Comparison of ENCODE assay signal across 26 cellular contexts in the genomic region with DNA sequence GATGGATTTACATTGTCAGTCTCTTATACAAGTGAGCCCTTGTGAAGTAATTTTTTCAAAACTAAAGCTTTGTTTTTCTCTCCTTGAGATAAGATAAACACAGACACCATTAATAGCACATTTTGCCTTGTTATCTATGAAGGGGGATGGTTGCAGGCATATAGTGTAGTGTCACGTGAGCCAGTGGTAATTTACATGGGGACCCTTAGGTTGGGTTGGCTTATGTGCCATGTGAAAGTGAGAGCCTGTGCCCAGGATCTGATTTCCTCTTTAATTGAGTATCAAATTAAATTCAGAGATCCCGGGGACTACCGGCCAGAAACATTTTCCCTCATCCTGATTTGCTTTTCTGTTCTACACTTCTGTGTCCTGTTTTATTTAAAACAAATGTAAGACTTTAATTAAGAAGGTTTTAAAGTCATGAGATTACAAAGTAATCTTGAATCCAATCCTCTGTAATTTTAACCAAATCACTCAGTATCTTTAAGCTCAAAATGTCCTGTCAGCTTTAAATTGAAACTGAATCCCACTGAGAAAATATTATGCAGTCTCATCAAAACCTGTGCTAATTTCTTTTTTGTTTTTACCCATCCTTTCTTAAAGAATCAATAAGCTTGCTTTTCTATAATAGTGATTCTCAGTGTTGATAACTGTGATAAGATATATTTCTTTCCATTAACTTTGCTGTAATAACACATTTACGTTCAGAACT.
"Had no signal": no experiment of that assay in that cellular context is flagged by ENCODE, and none has a peak within 500 bp of the region (broad histone marks: within the 10 kb centered on the region; RNA-seq: fewer than 3 reads in every experiment).

No MANE protein-coding gene starts in this region.

- ATAC-seq: activated CD4-positive, CD25-positive, alpha-beta regulatory T cell treated with anti-CD3 and anti-CD28 coated beads, Interleukin-2, amount 50 U/mL, for 24 hours; activated CD8-positive, alpha-beta T cell treated with anti-CD3 and anti-CD28 coated beads for 36 hours; activated T-cell treated with anti-CD3 and anti-CD28 coated beads, Interleukin-2, amount 50 U/mL, for 72 hours; Panc1; Right ventricle myocardium inferior had no signal

- H3K27me3 ChIP-seq: brain microvascular endothelial cell, MG63 had no signal

- H3K27me3 Mint-ChIP-seq: activated CD8-positive, alpha-beta T cell treated with anti-CD3 and anti-CD28 coated beads for 36 hours; activated naive CD4-positive, alpha-beta T cell treated with anti-CD3 and anti-CD28 coated beads, Interleukin-2, amount 10 ng/mL, durations not matched to agents 7 days and 5 days; activated naive CD8-positive, alpha-beta T cell treated with anti-CD3 and anti-CD28 coated beads for 36 hours had no signal

- H3K4me1 Mint-ChIP-seq: activated naive CD4-positive, alpha-beta T cell treated with anti-CD3 and anti-CD28 coated beads, Interleukin-2, amount 10 ng/mL, durations not matched to agents 7 days and 5 days; activated naive CD8-positive, alpha-beta T cell treated with anti-CD3 and anti-CD28 coated beads for 36 hours had no signal

- H3K4me3 Mint-ChIP-seq: activated CD8-positive, alpha-beta T cell treated with anti-CD3 and anti-CD28 coated beads for 36 hours; activated naive CD4-positive, alpha-beta T cell treated with anti-CD3 and anti-CD28 coated beads, Interleukin-2, amount 10 ng/mL, durations not matched to agents 7 days and 5 days; activated naive CD8-positive, alpha-beta T cell treated with anti-CD3 and anti-CD28 coated beads for 36 hours; activated T-cell treated with anti-CD3 and anti-CD28 coated beads, Interleukin-2, amount 50 U/mL, for 72 hours; T-helper 1 cell treated with Interleukin-12 subunit alpha and Interleukin-12 subunit beta and Interleukin-4 antibody, amounts not matched to agents 30 μg/mL and 1 μg/mL, for 36 hours had no signal

- H3K27ac ChIP-seq: brain microvascular endothelial cell had no signal

- H3K4me3 ChIP-seq: MG63 had no signal

- DNase-seq: activated CD4-positive, alpha-beta T cell treated with anti-CD3 and anti-CD28 coated beads for 4 hours; activated CD8-positive, alpha-beta memory T cell treated with anti-CD3 and anti-CD28 coated beads, Interleukin-2, amount 50 U/mL, for 4 hours; activated CD8-positive, alpha-beta T cell treated with anti-CD3 and anti-CD28 coated beads for 36 hours; activated gamma-delta T cell treated with Interleukin-2 at 50 U/mL for 16 hours; activated naive CD4-positive, alpha-beta T cell treated with anti-CD3 and anti-CD28 coated beads, Interleukin-2, amount 10 ng/mL, durations not matched to agents 7 days and 5 days; activated naive CD8-positive, alpha-beta T cell treated with anti-CD3 and anti-CD28 coated beads for 36 hours; activated T-cell treated with anti-CD3 and anti-CD28 coated beads, Interleukin-2, amount 50 U/mL, for 72 hours; brain microvascular endothelial cell; cerebellar nuclear complex; MG63; MV-4-11; NCI-H1092 treated with DMSO at 0.1 percent for 48 hours; NCI-H1417 treated with DMSO at 0.1 percent for 48 hours; NCI-H1694 treated with DMSO at 0.1 percent for 48 hours; NCI-H2029 treated with DMSO at 0.1 percent for 48 hours; NCI-H345; NCI-H510A treated with DMSO at 0.1 percent for 48 hours; NCI-H69; NK-92 treated with Interleukin-12 subunit alpha and Interleukin-12 subunit beta, amount 100 ng/mL, for 24 hours; OCI-M1; RPMI8226 had no signal

- H3K9me3 Mint-ChIP-seq: activated CD8-positive, alpha-beta T cell treated with anti-CD3 and anti-CD28 coated beads for 36 hours; activated naive CD4-positive, alpha-beta T cell treated with anti-CD3 and anti-CD28 coated beads, Interleukin-2, amount 10 ng/mL, durations not matched to agents 7 days and 5 days; activated naive CD8-positive, alpha-beta T cell treated with anti-CD3 and anti-CD28 coated beads for 36 hours; activated T-helper 2 cell treated with anti-CD3 and anti-CD28 coated beads, Interferon-gamma antibody, Interleukin-2, Interleukin-4, amounts not matched to agents 10 μg/mL and 5 μg/mL and 100 μg/mL, durations not matched to agents 14 hours and 24 hours and 36 hours; T-helper 1 cell treated with Interleukin-12 subunit alpha and Interleukin-12 subunit beta and Interleukin-4 antibody, amounts not matched to agents 30 μg/mL and 1 μg/mL, for 36 hours had no signal

- H3K27ac Mint-ChIP-seq: activated CD8-positive, alpha-beta T cell treated with anti-CD3 and anti-CD28 coated beads for 36 hours; activated naive CD4-positive, alpha-beta T cell treated with anti-CD3 and anti-CD28 coated beads, Interleukin-2, amount 10 ng/mL, durations not matched to agents 7 days and 5 days; activated naive CD8-positive, alpha-beta T cell treated with anti-CD3 and anti-CD28 coated beads for 36 hours; activated T-cell treated with anti-CD3 and anti-CD28 coated beads, Interleukin-2, amount 50 U/mL, for 72 hours; activated T-helper 2 cell treated with anti-CD3 and anti-CD28 coated beads, Interferon-gamma antibody, Interleukin-2, Interleukin-4, amounts not matched to agents 10 μg/mL and 5 μg/mL and 100 μg/mL, durations not matched to agents 14 hours and 24 hours and 36 hours; T-helper 1 cell treated with Interleukin-12 subunit alpha and Interleukin-12 subunit beta and Interleukin-4 antibody, amounts not matched to agents 30 μg/mL and 1 μg/mL, for 36 hours had no signal

- H3K9me3 ChIP-seq: MG63 had no signal

- H3K36me3 ChIP-seq: brain microvascular endothelial cell, MG63 had no signal

- H3K36me3 Mint-ChIP-seq: activated naive CD4-positive, alpha-beta T cell treated with anti-CD3 and anti-CD28 coated beads, Interleukin-2, amount 10 ng/mL, durations not matched to agents 7 days and 5 days; activated naive CD8-positive, alpha-beta T cell treated with anti-CD3 and anti-CD28 coated beads for 36 hours had no signal
